1 cellular context compared by ENCODE assay signal in genomic region chr7:108178393-108178792, GRCh38.
TF ChIP-seq lines count a peak whose summit lies in the region.

No MANE protein-coding gene starts in this region.

TF ChIP-seq in SK-N-SH, 30 proteins besides CTCF, POLR2A, EP300 and RAD21 (continued from another document):
- TF ChIP-seq RXRA (IDR thresholded peaks at IDR 0.05; ENCODE audit: borderline replicate concordance, low read depth) = no peak
- TF ChIP-seq FOXM1 (IDR thresholded peaks at IDR 0.05; ENCODE audit: low read depth) = no peak
